Comparison of ENCODE assay signal across 8 cellular contexts in genomic region chr12:84508325-84508861, GRCh38.
A peak's percentile ranks its signal among the peaks of the same experiment; 100 is the strongest.
DNase-seq lines count a peak whose midpoint lies in the region; ATAC-seq and TF ChIP-seq lines count a peak whose summit lies in the region.

No MANE protein-coding gene starts in this region.

- no peaks in the 10 kb centered on the region for H3K9me3 ChIP-seq in heart left ventricle
- no peaks in the 10 kb centered on the region for H3K9me3 ChIP-seq in uterus

- H3K36me3 ChIP-seq in heart left ventricle, result no peaks in the 10 kb centered on the region
- peaks cover 0 to 2% of the 10 kb centered on the region in 2 donors for H3K36me3 ChIP-seq in uterus

- H3K4me3 ChIP-seq in heart left ventricle, result peak overlapping the region in 2 of 12 donors; percentile 3 to 17
- H3K4me3 ChIP-seq in uterus, result no peak overlapping the region

- DNase-seq in 8988T (peak; percentile 15), RPMI8226 (peak; percentile 33), heart left ventricle (peak in 1 of 5 donors; percentile 45), uterus (peak; percentile 29 to 37), OCI-M2 (lab: John Stamatoyannopoulos, UW; ENCODE audit: unreplicated experiment) (no peak), C1 segment of cervical spinal cord (lab: John Stamatoyannopoulos, UW) (no peak)

- ATAC-seq in GM18868 (IDR thresholded peaks at IDR 0.05; ENCODE audit: unreplicated experiment), result peak; percentile 89
- ATAC-seq in HG03354 (IDR thresholded peaks at IDR 0.05; ENCODE audit: poor library complexity, severe bottlenecking, unreplicated experiment), result peak; percentile 71
- peak; percentile 72 to 91 (median 86) for ATAC-seq in heart left ventricle

- H3K4me1 ChIP-seq in heart left ventricle, result peaks cover 0 to 11% (median 0%) of the 10 kb centered on the region in 12 donors
- H3K4me1 ChIP-seq in uterus, result no peaks in the 10 kb centered on the region

- H3K27me3 ChIP-seq in heart left ventricle (no peaks in the 10 kb centered on the region), uterus (no peaks in the 10 kb centered on the region)

- intact Hi-C loops in heart left ventricle (cut with DNase I), result loop anchor here in 2 of 10 donors (5.0 to 10.0 kb wide), 3 partner anchors 46 to 1981 kb away; partner anchors contain the start of gene TMTC2 (in 1 of the 2)
- intact Hi-C loops in uterus (cut with DNase I; ENCODE audit: low total_unique reads), result no loop called here

- 46 to 61% (median 51%) methylated on average over 3 of the region's 3 CpGs for WGBS in heart left ventricle, 4 donors

- TF ChIP-seq POLR2A in heart left ventricle (IDR thresholded peaks at IDR 0.05), result no peak
- TF ChIP-seq POLR2A in uterus (IDR thresholded peaks at IDR 0.05), result no peak

- peak overlapping the region in 8 of 12 donors; percentile 1 to 53 (median 29) for H3K27ac ChIP-seq in heart left ventricle
- H3K27ac ChIP-seq in uterus, result peak overlapping the region; percentile 37 to 46

- TF ChIP-seq CTCF in heart left ventricle (IDR thresholded peaks at IDR 0.05) (peak in 3 of 12 donors; percentile 18 to 45 (median 39)), uterus (IDR thresholded peaks at IDR 0.05) (peak in 1 of 4 experiments; percentile 25)

Comparison
In these comparisons a context has a peak if more than half of its experiments do, and no peak if none do; other contexts are left out.
1. DNase-seq: peak in 8988T (single experiment), RPMI8226 (single experiment) and uterus (2 of 2); none in OCI-M2 (single experiment) and C1 segment of cervical spinal cord (0 of 14).
2. Peak in every context shown above with its lines, with median percentiles within 50 percentile points of each other: ATAC-seq.